24 cellular contexts compared by ENCODE assay signal in the genomic region with DNA sequence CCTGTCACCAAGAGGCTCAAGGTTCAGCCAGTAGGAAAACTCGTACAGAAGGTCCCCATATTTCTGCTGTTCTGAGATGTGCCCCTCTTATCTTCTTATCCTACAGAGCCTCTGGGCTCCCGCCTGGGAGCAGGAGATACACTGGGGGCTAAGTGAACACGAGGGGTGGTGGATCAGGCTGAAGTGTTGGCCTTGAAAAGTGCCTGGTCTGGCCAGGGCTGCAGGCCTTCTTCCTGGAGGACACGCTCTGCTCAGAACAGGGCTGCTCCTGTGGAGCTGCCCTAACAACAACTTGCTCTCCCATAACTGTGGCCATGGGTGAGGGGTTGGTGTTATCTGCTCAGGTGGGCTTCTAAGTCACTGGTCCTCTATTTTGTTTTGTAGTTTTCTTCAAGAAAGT. TPM values are rescaled to one million over a fixed set of nuclear protein-coding genes. Genes with fewer than 3 reads are reported as not detected.
DNase-seq lines count a peak whose midpoint lies in the region; ATAC-seq and TF ChIP-seq lines count a peak whose summit lies in the region.
"Had no signal": no experiment of that assay in that cellular context is flagged by ENCODE, and none has a peak within 500 bp of the region (broad histone marks: within the 10 kb centered on the region; RNA-seq: fewer than 3 reads in every experiment).

No MANE protein-coding gene starts in this region.

- no peaks in the 10 kb centered on the region for H3K4me1 ChIP-seq in upper lobe of right lung
- H3K4me1 ChIP-seq: A549; BE2C; BLaER1 treated with 17β-estradiol and CSF1 and Interleukin-3, amounts not matched to agents 10 nM and 100 nM had no signal

- no peaks in the 10 kb centered on the region for H3K36me3 ChIP-seq in upper lobe of right lung
- H3K36me3 ChIP-seq: BE2C; BLaER1 treated with 17β-estradiol and CSF1 and Interleukin-3, amounts not matched to agents 10 nM and 100 nM had no signal

- intact Hi-C loops in upper lobe of right lung (cut with DNase I), result no loop called here

- no peak overlapping the region for H3K27ac Mint-ChIP-seq in activated CD8-positive, alpha-beta memory T cell treated with anti-CD3 and anti-CD28 coated beads, Interleukin-2, amount 10 ng/mL, durations not matched to agents 7 days and 5 days
- H3K27ac Mint-ChIP-seq: CD14-positive monocyte; CD4-positive, alpha-beta T cell; CD8-positive, alpha-beta memory T cell had no signal

- no peaks in the 10 kb centered on the region for H3K4me1 Mint-ChIP-seq in activated CD8-positive, alpha-beta memory T cell treated with anti-CD3 and anti-CD28 coated beads, Interleukin-2, amount 10 ng/mL, durations not matched to agents 7 days and 5 days
- H3K4me1 Mint-ChIP-seq: CD14-positive monocyte; CD8-positive, alpha-beta memory T cell had no signal

- no peak for ATAC-seq in activated CD8-positive, alpha-beta memory T cell treated with anti-CD3 and anti-CD28 coated beads, Interleukin-2, amount 10 ng/mL, durations not matched to agents 7 days and 5 days
- ATAC-seq in HG03442 (IDR thresholded peaks at IDR 0.05; ENCODE audit: unreplicated experiment) (no peak), upper lobe of right lung (no peak)
- ATAC-seq: A549, GM12878 had no signal

- CTCF ChIA-PET in activated CD8-positive, alpha-beta memory T cell treated with anti-CD3 and anti-CD28 coated beads, Interleukin-2, amount 10 ng/mL, durations not matched to agents 7 days and 5 days (lab: Charles Lee), result no interaction called here

- H3K27me3 ChIP-seq in upper lobe of right lung, result no peaks in the 10 kb centered on the region
- H3K27me3 ChIP-seq: BLaER1 treated with 17β-estradiol and CSF1 and Interleukin-3, amounts not matched to agents 10 nM and 100 nM had no signal

- H3K9me3 Mint-ChIP-seq in activated CD8-positive, alpha-beta memory T cell treated with anti-CD3 and anti-CD28 coated beads, Interleukin-2, amount 10 ng/mL, durations not matched to agents 7 days and 5 days (ENCODE audit: low read depth), result no peaks in the 10 kb centered on the region
- H3K9me3 Mint-ChIP-seq: CD4-positive, alpha-beta T cell; CD8-positive, alpha-beta memory T cell had no signal

- H3K4me3 ChIP-seq in coronary artery (no peak overlapping the region), upper lobe of right lung (no peak overlapping the region)
- H3K4me3 ChIP-seq: A549; BLaER1 treated with 17β-estradiol and CSF1 and Interleukin-3, amounts not matched to agents 10 nM and 100 nM; GM12878; GM23248 had no signal

- no peaks in the 10 kb centered on the region for H3K36me3 Mint-ChIP-seq in activated CD8-positive, alpha-beta memory T cell treated with anti-CD3 and anti-CD28 coated beads, Interleukin-2, amount 10 ng/mL, durations not matched to agents 7 days and 5 days
- H3K36me3 Mint-ChIP-seq: CD14-positive monocyte; CD8-positive, alpha-beta memory T cell had no signal

- TF ChIP-seq CTCF in coronary artery (IDR thresholded peaks at IDR 0.05), result no peak
- no peak for TF ChIP-seq CTCF in upper lobe of right lung (IDR thresholded peaks at IDR 0.05)

- peak; percentile 21 for DNase-seq in activated CD8-positive, alpha-beta memory T cell treated with anti-CD3 and anti-CD28 coated beads, Interleukin-2, amount 10 ng/mL, durations not matched to agents 7 days and 5 days
- no peak for DNase-seq in activated CD8-positive, alpha-beta memory T cell treated with anti-CD3 and anti-CD28 coated beads, Interleukin-2, amount 50 U/mL, for 48 hours
- DNase-seq in coronary artery (ENCODE audit: low spot score) (peak; percentile 36), mesenteric fat pad (ENCODE audit: low spot score) (peak; percentile 55), upper lobe of right lung (no peak)
- DNase-seq: 8988T; ACHN; AML-193; BE2C; CD4-positive, alpha-beta T cell; CD8-positive, alpha-beta memory T cell; DMS 273 treated with DMSO at 0.1 percent for 48 hours; DMS79; EL; GDM1; GM23248; H7; HCEC 1CT had no signal

- H3K9me3 ChIP-seq in upper lobe of right lung, result no peaks in the 10 kb centered on the region
- H3K9me3 ChIP-seq: A549; BE2C; BLaER1 treated with 17β-estradiol and CSF1 and Interleukin-3, amounts not matched to agents 10 nM and 100 nM had no signal

- H3K4me3 Mint-ChIP-seq in activated CD8-positive, alpha-beta memory T cell treated with anti-CD3 and anti-CD28 coated beads, Interleukin-2, amount 10 ng/mL, durations not matched to agents 7 days and 5 days, result no peak overlapping the region
- H3K4me3 Mint-ChIP-seq: CD14-positive monocyte; CD4-positive, alpha-beta T cell; CD8-positive, alpha-beta memory T cell had no signal

- peaks cover 15% of the 10 kb centered on the region for H3K27me3 Mint-ChIP-seq in activated CD8-positive, alpha-beta memory T cell treated with anti-CD3 and anti-CD28 coated beads, Interleukin-2, amount 10 ng/mL, durations not matched to agents 7 days and 5 days

- H3K27ac ChIP-seq in coronary artery, result no peak overlapping the region
- no peak overlapping the region for H3K27ac ChIP-seq in upper lobe of right lung
- H3K27ac ChIP-seq: A549; BLaER1 treated with 17β-estradiol and CSF1 and Interleukin-3, amounts not matched to agents 10 nM and 100 nM; GM23248 had no signal

RNA-seq across cellular contexts. Expression of a gene that starts 33.7 kb away (rescaled TPM):
- not detected for total RNA-seq in activated CD8-positive, alpha-beta memory T cell treated with anti-CD3 and anti-CD28 coated beads, Interleukin-2, amount 10 ng/mL, durations not matched to agents 7 days and 5 days
- not detected for total RNA-seq in mesenteric fat pad
- total RNA-seq in upper lobe of right lung, result not detected
- total RNA-seq: CD4-positive, alpha-beta T cell; CD8-positive, alpha-beta memory T cell; GM12878; GM23248; H1; H7 had no signal

Comparison
In these comparisons a context has a peak if more than half of its experiments do, and no peak if none do; other contexts are left out.
1. DNase-seq: peak in activated CD8-positive, alpha-beta memory T cell treated with anti-CD3 and anti-CD28 coated beads, Interleukin-2, amount 10 ng/mL, durations not matched to agents 7 days and 5 days (single experiment), coronary artery (single experiment) and mesenteric fat pad (single experiment); none in activated CD8-positive, alpha-beta memory T cell treated with anti-CD3 and anti-CD28 coated beads, Interleukin-2, amount 50 U/mL, for 48 hours (single experiment) and upper lobe of right lung (single experiment).